13 cellular contexts compared by ENCODE assay signal in genomic region chr19:18486746-18487145, GRCh38. TPM values are rescaled to one million over a fixed set of nuclear protein-coding genes. Genes with fewer than 3 reads are reported as not detected.
DNase-seq lines count a peak whose midpoint lies in the region; ATAC-seq and TF ChIP-seq lines count a peak whose summit lies in the region.
"Had no signal": no experiment of that assay in that cellular context is flagged by ENCODE, and none has a peak within 500 bp of the region (broad histone marks: within the 10 kb centered on the region; RNA-seq: fewer than 3 reads in every experiment).

No MANE protein-coding gene starts in this region.

- no peaks in the 10 kb centered on the region for H3K9me3 Mint-ChIP-seq in stimulated activated naive CD8-positive, alpha-beta T cell treated with anti-CD3 and anti-CD28 coated beads, Interleukin-15, Interleukin-2, amounts not matched to agents 100 ng/mL and 50 ng/mL, for 24 hours
- H3K9me3 Mint-ChIP-seq in activated T-helper 2 cell treated with anti-CD3 and anti-CD28 coated beads, Interferon-gamma antibody, Interleukin-2, Interleukin-4, amounts not matched to agents 10 μg/mL and 5 μg/mL and 100 μg/mL, durations not matched to agents 14 hours and 24 hours and 36 hours: no peaks in the 10 kb centered on the region
- H3K9me3 Mint-ChIP-seq in natural killer cell: no peaks in the 10 kb centered on the region

- no peak overlapping the region for H3K4me3 Mint-ChIP-seq in stimulated activated naive CD8-positive, alpha-beta T cell treated with anti-CD3 and anti-CD28 coated beads, Interleukin-15, Interleukin-2, amounts not matched to agents 100 ng/mL and 50 ng/mL, for 24 hours
- H3K4me3 Mint-ChIP-seq in activated T-helper 2 cell treated with anti-CD3 and anti-CD28 coated beads, Interferon-gamma antibody, Interleukin-2, Interleukin-4, amounts not matched to agents 10 μg/mL and 5 μg/mL and 100 μg/mL, durations not matched to agents 14 hours and 24 hours and 36 hours (ENCODE audit: low read depth): no peak overlapping the region
- peak overlapping the region; percentile 42 for H3K4me3 Mint-ChIP-seq in natural killer cell

- peak overlapping the region; percentile 87 for H3K27ac ChIP-seq in vagina
- H3K27ac ChIP-seq: prostate gland had no signal

- H3K36me3 Mint-ChIP-seq in stimulated activated naive CD8-positive, alpha-beta T cell treated with anti-CD3 and anti-CD28 coated beads, Interleukin-15, Interleukin-2, amounts not matched to agents 100 ng/mL and 50 ng/mL, for 24 hours (ENCODE audit: low read depth): no peaks in the 10 kb centered on the region
- peaks cover 3% of the 10 kb centered on the region for H3K36me3 Mint-ChIP-seq in activated T-helper 2 cell treated with anti-CD3 and anti-CD28 coated beads, Interferon-gamma antibody, Interleukin-2, Interleukin-4, amounts not matched to agents 10 μg/mL and 5 μg/mL and 100 μg/mL, durations not matched to agents 14 hours and 24 hours and 36 hours (ENCODE audit: low read depth)
- no peaks in the 10 kb centered on the region for H3K36me3 Mint-ChIP-seq in natural killer cell

- no peaks in the 10 kb centered on the region for H3K9me3 ChIP-seq in vagina
- H3K9me3 ChIP-seq: ascending aorta, mucosa of descending colon, prostate gland had no signal

- peak overlapping the region; percentile 58 for H3K27ac Mint-ChIP-seq in stimulated activated naive CD8-positive, alpha-beta T cell treated with anti-CD3 and anti-CD28 coated beads, Interleukin-15, Interleukin-2, amounts not matched to agents 100 ng/mL and 50 ng/mL, for 24 hours
- peak overlapping the region; percentile 48 for H3K27ac Mint-ChIP-seq in activated T-helper 2 cell treated with anti-CD3 and anti-CD28 coated beads, Interferon-gamma antibody, Interleukin-2, Interleukin-4, amounts not matched to agents 10 μg/mL and 5 μg/mL and 100 μg/mL, durations not matched to agents 14 hours and 24 hours and 36 hours
- peak overlapping the region; percentile 81 to 82 for H3K27ac Mint-ChIP-seq in natural killer cell

- H3K4me1 ChIP-seq in vagina: peaks cover 69% of the 10 kb centered on the region

- peaks cover 63% of the 10 kb centered on the region for H3K4me1 Mint-ChIP-seq in stimulated activated naive CD8-positive, alpha-beta T cell treated with anti-CD3 and anti-CD28 coated beads, Interleukin-15, Interleukin-2, amounts not matched to agents 100 ng/mL and 50 ng/mL, for 24 hours (ENCODE audit: low read depth)
- peaks cover 39% of the 10 kb centered on the region for H3K4me1 Mint-ChIP-seq in activated T-helper 2 cell treated with anti-CD3 and anti-CD28 coated beads, Interferon-gamma antibody, Interleukin-2, Interleukin-4, amounts not matched to agents 10 μg/mL and 5 μg/mL and 100 μg/mL, durations not matched to agents 14 hours and 24 hours and 36 hours (ENCODE audit: low read depth)
- H3K4me1 Mint-ChIP-seq in natural killer cell: peaks cover 50 to 76% of the 10 kb centered on the region in 2 donors

- no peaks in the 10 kb centered on the region for H3K36me3 ChIP-seq in vagina
- H3K36me3 ChIP-seq: ascending aorta, prostate gland had no signal

- H3K27me3 ChIP-seq in vagina: no peaks in the 10 kb centered on the region
- H3K27me3 ChIP-seq: ascending aorta had no signal

- peak overlapping the region in 1 of 2 donors; percentile 30 for H3K4me3 ChIP-seq in vagina
- H3K4me3 ChIP-seq: mucosa of descending colon, prostate gland had no signal

- intact Hi-C loops in activated T-helper 2 cell treated with anti-CD3 and anti-CD28 coated beads, Interferon-gamma antibody, Interleukin-2, Interleukin-4, amounts not matched to agents 10 μg/mL and 5 μg/mL and 100 μg/mL, durations not matched to agents 14 hours and 24 hours and 36 hours (cut with micrococcal nuclease): no loop called here
- intact Hi-C loops in natural killer cell (cut with micrococcal nuclease) (no loop called here), vagina (cut with DNase I) (no loop called here), head of caudate nucleus (cut with DNase I) (no loop called here)

- no peak for TF ChIP-seq POLR2A in vagina (IDR thresholded peaks at IDR 0.05)

- TF ChIP-seq CTCF in natural killer cell (IDR thresholded peaks at IDR 0.05): no peak
- no peak for TF ChIP-seq CTCF in vagina (IDR thresholded peaks at IDR 0.05)

- ATAC-seq in stimulated activated naive CD8-positive, alpha-beta T cell treated with anti-CD3 and anti-CD28 coated beads, Interleukin-15, Interleukin-2, amounts not matched to agents 100 U/mL and 50 U/mL, for 24 hours: no peak
- ATAC-seq in natural killer cell (no peak), GM19351 (IDR thresholded peaks at IDR 0.05; ENCODE audit: unreplicated experiment) (no peak), HG03378 (IDR thresholded peaks at IDR 0.05; ENCODE audit: unreplicated experiment) (no peak)

- DNase-seq in stimulated activated naive CD8-positive, alpha-beta T cell treated with anti-CD3 and anti-CD28 coated beads, Interleukin-15, Interleukin-2, amounts not matched to agents 100 U/mL and 50 U/mL, for 24 hours: no peak
- DNase-seq in activated T-helper 2 cell treated with anti-CD3 and anti-CD28 coated beads, Interferon-gamma antibody, Interleukin-2, Interleukin-4, amounts not matched to agents 10 μg/mL and 5 μg/mL and 100 μg/mL, durations not matched to agents 14 hours and 24 hours and 36 hours (ENCODE audit: low spot score): no peak
- no peak for DNase-seq in natural killer cell
- no peak for DNase-seq in vagina (ENCODE audit: extremely low spot score in 2 of 2)
- no peak for DNase-seq in head of caudate nucleus
- DNase-seq: GF-D8, NCI-H1105 treated with DMSO at 0.1 percent for 48 hours had no signal

- H3K27me3 Mint-ChIP-seq in stimulated activated naive CD8-positive, alpha-beta T cell treated with anti-CD3 and anti-CD28 coated beads, Interleukin-15, Interleukin-2, amounts not matched to agents 100 ng/mL and 50 ng/mL, for 24 hours: no peaks in the 10 kb centered on the region
- no peaks in the 10 kb centered on the region for H3K27me3 Mint-ChIP-seq in activated T-helper 2 cell treated with anti-CD3 and anti-CD28 coated beads, Interferon-gamma antibody, Interleukin-2, Interleukin-4, amounts not matched to agents 10 μg/mL and 5 μg/mL and 100 μg/mL, durations not matched to agents 14 hours and 24 hours and 36 hours (ENCODE audit: low read depth)
- H3K27me3 Mint-ChIP-seq in natural killer cell (ENCODE audit: low read depth in 2 of 2): no peaks in the 10 kb centered on the region

RNA-seq across cellular contexts. Expression of gene ELL, which starts 35.1 kb away (rescaled TPM):
- total RNA-seq in activated T-helper 2 cell treated with anti-CD3 and anti-CD28 coated beads, Interferon-gamma antibody, Interleukin-2, Interleukin-4, amounts not matched to agents 10 μg/mL and 5 μg/mL and 100 μg/mL, durations not matched to agents 14 hours and 24 hours and 36 hours: 27.0 and 27.5 TPM in 2 replicates
- total RNA-seq in natural killer cell (10 to 100 TPM; 61.1 to 64.3 (median 63.8) TPM), vagina (25.3 TPM)

RNA-seq across cellular contexts. Expression of gene ISYNA1, which starts 48.8 kb away (rescaled TPM):
- 15.1 and 20.3 TPM in 2 replicates for total RNA-seq in activated T-helper 2 cell treated with anti-CD3 and anti-CD28 coated beads, Interferon-gamma antibody, Interleukin-2, Interleukin-4, amounts not matched to agents 10 μg/mL and 5 μg/mL and 100 μg/mL, durations not matched to agents 14 hours and 24 hours and 36 hours
- 10 to 100 TPM; 39.7 to 53.6 (median 40.1) TPM for total RNA-seq in natural killer cell
- total RNA-seq in vagina: 57.5 TPM

RNA-seq across cellular contexts. Expression of gene FKBP8, which starts 56.6 kb away (rescaled TPM):
- total RNA-seq in activated T-helper 2 cell treated with anti-CD3 and anti-CD28 coated beads, Interferon-gamma antibody, Interleukin-2, Interleukin-4, amounts not matched to agents 10 μg/mL and 5 μg/mL and 100 μg/mL, durations not matched to agents 14 hours and 24 hours and 36 hours: 196 and 201 TPM in 2 replicates
- total RNA-seq in natural killer cell (100 to 1,000 TPM; 149 to 179 (median 162) TPM), vagina (376 TPM)
